1 cellular context compared by ENCODE assay signal in genomic region chr11:58582437-58582836, GRCh38.
TF ChIP-seq lines count a peak whose summit lies in the region.

No MANE protein-coding gene starts in this region.

TF ChIP-seq in GM12878, 131 proteins besides CTCF, POLR2A, EP300 and RAD21:
- TF ChIP-seq IRF3 (IDR thresholded peaks at IDR 0.05): no peak
- TF ChIP-seq PBX3 (IDR thresholded peaks at IDR 0.05; ENCODE audit: insufficient replicate concordance, low read depth, low read length): no peak
- TF ChIP-seq ZNF592 (IDR thresholded peaks at IDR 0.05): no peak
- no peak for TF ChIP-seq NR2F1 (conservative IDR thresholded peaks at IDR 0.05)
- no peak for TF ChIP-seq CEBPZ (IDR thresholded peaks at IDR 0.05; ENCODE audit: low read depth, low read length)
- no peak for TF ChIP-seq SKIL (IDR thresholded peaks at IDR 0.05; ENCODE audit: low read depth, poor library complexity, severe bottlenecking)
- TF ChIP-seq CHD4 (IDR thresholded peaks at IDR 0.05): no peak
- TF ChIP-seq MXI1 (IDR thresholded peaks at IDR 0.05; ENCODE audit: low read depth, low read length): no peak
- TF ChIP-seq SP1 (IDR thresholded peaks at IDR 0.05; ENCODE audit: low read depth, low read length): no peak
